8 cellular contexts compared by ENCODE assay signal in genomic region chr2:26345554-26346453, GRCh38. TPM values are rescaled to one million over a fixed set of nuclear protein-coding genes. Genes with fewer than 3 reads are reported as not detected.
DNase-seq lines count a peak whose midpoint lies in the region; ATAC-seq and TF ChIP-seq lines count a peak whose summit lies in the region.

SELENOI (plus strand) TSS chr2:26346143; CDS start chr2:26346233, 90 bp downstream.

- ATAC-seq in GM19043 (IDR thresholded peaks at IDR 0.05; ENCODE audit: low read depth, unreplicated experiment) (peak; percentile 93), HG03378 (IDR thresholded peaks at IDR 0.05; ENCODE audit: unreplicated experiment) (peak; percentile 92)

- DNase-seq in AG10803 (ENCODE audit: low read depth): peak; percentile 98
- DNase-seq in NCI-H460 (ENCODE audit: extremely low read depth, low read depth): peak; percentile 100
- peak; percentile 100 for DNase-seq in activated CD4-positive, CD25-positive, alpha-beta regulatory T cell treated with anti-CD3 and anti-CD28 coated beads, Interleukin-2, amount 50 U/mL, for 72 hours
- DNase-seq in cerebellum (ENCODE audit: low spot score): peak; percentile 99
- DNase-seq in islet precursor cell: peak; percentile 100
- DNase-seq in stimulated activated CD4-positive, alpha-beta T cell treated with anti-CD3 and anti-CD28 coated beads, Interleukin-12 subunit alpha, Interleukin-12 subunit beta, amount 100 ng/mL, for 48 hours (ENCODE audit: low read depth in 2 of 3, low spot score in 1 of 3): peak; percentile 99

- H3K4me3 ChIP-seq in AG10803 (ENCODE audit: low read length): peak within 1 kb of the TSS; percentile 94

- no peak for TF ChIP-seq CTCF in AG10803 (conservative IDR thresholded peaks at IDR 0.05; ENCODE audit: low read length)

RNA-seq across cellular contexts. Expression of gene SELENOI, which starts in this region (rescaled TPM):
- total RNA-seq in NCI-H460 (2014; rRNA removed; shearing (Covaris generic)): 88.7 and 99.2 TPM in 2 replicates
- polyA plus RNA-seq in NCI-H460 (2014; cell fraction: nucleus; rRNA removed): 56.2 and 96.1 TPM in 2 replicates
- 48.8 TPM for total RNA-seq in cerebellum

Comparison
In these comparisons a context has a peak if more than half of its experiments do, and no peak if none do; other contexts are left out.
1. Peak in every context shown above with its lines: DNase-seq, ATAC-seq and H3K4me3 ChIP-seq.